11 cellular contexts compared by ENCODE assay signal in genomic region chr12:15011162-15011561, GRCh38. TPM values are rescaled to one million over a fixed set of nuclear protein-coding genes. Genes with fewer than 3 reads are reported as not detected.
DNase-seq lines count a peak whose midpoint lies in the region; ATAC-seq, FAIRE-seq and TF ChIP-seq lines count a peak whose summit lies in the region.
"Had no signal": no experiment of that assay in that cellular context is flagged by ENCODE, and none has a peak within 500 bp of the region (broad histone marks: within the 10 kb centered on the region; RNA-seq: fewer than 3 reads in every experiment).

No MANE protein-coding gene starts in this region.

- peaks cover 3% of the 10 kb centered on the region for H3K9me3 Mint-ChIP-seq in progenitor cell of endocrine pancreas (ENCODE audit: low read depth)

- H3K27ac ChIP-seq in GM12878 (ENCODE audit: control insufficient read depth, insufficient read depth), result no peak overlapping the region

- H3K36me3 ChIP-seq in GM12878 (ENCODE audit: control insufficient read depth in 2 of 2, insufficient read depth in 2 of 2, low read length in 1 of 2), result no peaks in the 10 kb centered on the region

- H3K79me2 ChIP-seq in GM12878 (ENCODE audit: control insufficient read depth, insufficient read depth, low read length), result no peaks in the 10 kb centered on the region

- H3K4me3 Mint-ChIP-seq in progenitor cell of endocrine pancreas (ENCODE audit: low read depth), result no peak overlapping the region

- RAD21 ChIA-PET in GM12878 (lab: Charles Lee; ENCODE audit: unreplicated experiment), result interaction anchor here (0.9 kb wide), 1 partner anchor 166 kb away, joined by 3 read pairs; no protein-coding TSS in a partner anchor

- no peaks in the 10 kb centered on the region for H4K20me1 ChIP-seq in GM12878 (ENCODE audit: control insufficient read depth, insufficient read depth)

- peak; percentile 68 for FAIRE-seq in GM12878 (lab: Jason Lieb, UNC)
- no peak for FAIRE-seq in GM12892 (lab: Jason Lieb, UNC)

- no peak overlapping the region for H3K27ac Mint-ChIP-seq in progenitor cell of endocrine pancreas

- no peak for TF ChIP-seq RAD21 in GM12878 (IDR thresholded peaks at IDR 0.05; ENCODE audit: insufficient read depth, low read depth, low read length)

- no peak for TF ChIP-seq EP300 in GM12878 (IDR thresholded peaks at IDR 0.05; ENCODE audit: borderline replicate concordance in 1 of 2, control insufficient read depth in 1 of 2, low read depth in 2 of 2, low read length in 2 of 2)

- TF ChIP-seq POLR2A in GM12878 (IDR thresholded peaks at IDR 0.05; ENCODE audit: low read depth, low read length) (no peak), GM12892 (IDR thresholded peaks at IDR 0.05; ENCODE audit: low read depth, low read length) (no peak)

- intact Hi-C loops in GM12878 (cut with micrococcal nuclease; ENCODE audit: unreplicated experiment), result no loop called here

- ATAC-seq in GM18519 (IDR thresholded peaks at IDR 0.05; ENCODE audit: low FRiP score, unreplicated experiment) (peak; percentile 60), HG03139 (IDR thresholded peaks at IDR 0.05; ENCODE audit: unreplicated experiment) (peak; percentile 61), GM12878 (peak; percentile 85)

- DNase-seq in GM12878 (ENCODE audit: low read depth, low spot score) (no peak), progenitor cell of endocrine pancreas (ENCODE audit: low spot score, unreplicated experiment) (no peak), GM12892 (ENCODE audit: insufficient read length) (no peak), NOMO-1 treated with DMSO at 0.1 percent for 48 hours (lab: John Stamatoyannopoulos, UW; ENCODE audit: unreplicated experiment) (no peak)
- DNase-seq in effector CD8-positive, alpha-beta T cell (lab: John Stamatoyannopoulos, UW), result no peak
- DNase-seq: activated naive CD4-positive, alpha-beta T cell treated with anti-CD3 and anti-CD28 coated beads, Interleukin-2, amount 50 U/mL, for 16 hours; NCI-H774 had no signal

- in situ Hi-C loops in GM12878 (cut with MboI), result no loop called here

- peak; percentile 13 to 34 (median 30); a peak in 3 of 6 replicates for TF ChIP-seq CTCF in GM12878 (IDR thresholded peaks at IDR 0.05 in 2 of 3, conservative IDR thresholded peaks at IDR 0.05 in 1 of 3; ENCODE audit: control insufficient read depth in 2 of 3, extremely low read depth in 1 of 3, insufficient read depth in 1 of 3, low read depth in 3 of 3, low read length in 3 of 3)
- TF ChIP-seq CTCF in progenitor cell of endocrine pancreas (IDR thresholded peaks at IDR 0.05; ENCODE audit: unreplicated experiment), result peak; percentile 44

- no peak overlapping the region for H2AFZ ChIP-seq in GM12878 (ENCODE audit: control insufficient read depth, low read depth, low read length)

- H3K4me2 ChIP-seq in GM12878 (ENCODE audit: control insufficient read depth, insufficient read depth), result no peak overlapping the region
- H3K4me2 ChIP-seq: smooth muscle cell had no signal

- no peak overlapping the region for H3K4me3 ChIP-seq in GM12878
- H3K4me3 ChIP-seq: smooth muscle cell had no signal

- BruUV-seq in GM12878 (replicated peaks; lab: Mats Ljungman, UMichigan), result no TSS peak

- H3K4me1 ChIP-seq in GM12878 (ENCODE audit: control insufficient read depth, insufficient read depth, low read length), result peaks cover 6% of the 10 kb centered on the region

- SMC1A ChIA-PET in GM12878 (lab: Charles Lee; ENCODE audit: uncharacterized antibody, unreplicated experiment), result interaction anchor here (0.7 to 1.9 kb wide), 2 partner anchors 14 to 16 kb away, joined by 3 to 7 read pairs; no protein-coding TSS in a partner anchor

- POLR2A ChIA-PET in GM12878 (lab: Charles Lee), result interaction anchor here (0.6 kb wide), 1 partner anchor 504 kb away, joined by 7 read pairs; no protein-coding TSS in a partner anchor

- H3K9ac ChIP-seq in GM12878 (ENCODE audit: control insufficient read depth, insufficient read depth, low read length), result no peak overlapping the region

- CTCF ChIA-PET in GM12878 (lab: Yijun Ruan, JAX), result interaction anchor here (0.7 to 2.3 kb wide), 3 partner anchors 8 to 108 kb away, joined by 4 to 6 read pairs (median 5); no protein-coding TSS in a partner anchor

- H3K27me3 Mint-ChIP-seq in progenitor cell of endocrine pancreas, result no peaks in the 10 kb centered on the region

- H3K9me3 ChIP-seq in GM12878 (replicated peaks; ENCODE audit: control insufficient read depth, insufficient read depth, low read length), result no peaks in the 10 kb centered on the region

- H3K36me3 Mint-ChIP-seq in progenitor cell of endocrine pancreas (ENCODE audit: insufficient read depth), result no peaks in the 10 kb centered on the region

- peaks cover 11% of the 10 kb centered on the region for H3K4me1 Mint-ChIP-seq in progenitor cell of endocrine pancreas (ENCODE audit: low read depth)

- no peaks in the 10 kb centered on the region for H3K27me3 ChIP-seq in GM12878 (replicated peaks in 1 of 2; ENCODE audit: control insufficient read depth in 2 of 2, insufficient read depth in 2 of 2, low read length in 1 of 2)

TF ChIP-seq in GM12878, 131 proteins besides CTCF, POLR2A, EP300 and RAD21 (continues in another document):
- TF ChIP-seq YY1 (IDR thresholded peaks at IDR 0.05; ENCODE audit: low read depth, low read length) (no peak), ZSCAN29 (IDR thresholded peaks at IDR 0.05) (no peak)
- TF ChIP-seq, protein P1, sequence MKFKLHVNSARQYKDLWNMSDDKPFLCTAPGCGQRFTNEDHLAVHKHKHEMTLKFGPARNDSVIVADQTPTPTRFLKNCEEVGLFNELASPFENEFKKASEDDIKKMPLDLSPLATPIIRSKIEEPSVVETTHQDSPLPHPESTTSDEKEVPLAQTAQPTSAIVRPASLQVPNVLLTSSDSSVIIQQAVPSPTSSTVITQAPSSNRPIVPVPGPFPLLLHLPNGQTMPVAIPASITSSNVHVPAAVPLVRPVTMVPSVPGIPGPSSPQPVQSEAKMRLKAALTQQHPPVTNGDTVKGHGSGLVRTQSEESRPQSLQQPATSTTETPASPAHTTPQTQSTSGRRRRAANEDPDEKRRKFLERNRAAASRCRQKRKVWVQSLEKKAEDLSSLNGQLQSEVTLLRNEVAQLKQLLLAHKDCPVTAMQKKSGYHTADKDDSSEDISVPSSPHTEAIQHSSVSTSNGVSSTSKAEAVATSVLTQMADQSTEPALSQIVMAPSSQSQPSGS (IDR thresholded peaks at IDR 0.05; ENCODE audit: low read length), result no peak

RNA-seq across cellular contexts. Expression of gene PDE6H, which starts 38.3 kb away (rescaled TPM):
- total RNA-seq in GM12878 (2013; cell fraction: nucleolus; rRNA removed), result not detected in 2 replicates
- total RNA-seq in GM12878 (2014; rRNA removed), result 0.33 TPM in 1 of 2 replicates, not detected in the other
- total RNA-seq in GM12878 (2014; rRNA removed; fragmentation: Illumina TruSeq; extraction: Trizol), result not detected in 2 replicates
- total RNA-seq in GM12878 (2021), result not detected in 2 replicates
- polyA plus RNA-seq in GM12878 (2011; ENCODE audit: low read depth), result not detected
- 0.16 and 0.29 TPM in 2 replicates for polyA plus RNA-seq in GM12878 (2011; rRNA removed)
- not detected in 2 replicates for polyA plus RNA-seq in GM12878 (2011; cell fraction: cytosol; rRNA removed)
- polyA plus RNA-seq in GM12878 (2011; cell fraction: nucleus; rRNA removed), result 0.20 and 0.34 TPM in 2 replicates
- not detected in 2 replicates for polyA plus RNA-seq in GM12878 (2012)
- not detected in 2 replicates for polyA plus RNA-seq in GM12878 (2014; fragmentation: Illumina TruSeq; extraction: Trizol)
- not detected for polyA plus RNA-seq in GM12878 (2014; fragmentation: Nextera tagmentation; extraction: Ambion mirVana)
- polyA plus RNA-seq in GM12878 (2014; rRNA removed), result not detected in 2 replicates
- polyA plus RNA-seq in GM12878 (2016; fragmentation: Nextera tagmentation; extraction: Ambion mirVana), result not detected
- not detected in 2 replicates for polyA minus RNA-seq in GM12878 (2011; rRNA and poly(A)+ RNA removed)
- polyA minus RNA-seq in GM12878 (2011; cell fraction: cytosol; rRNA and poly(A)+ RNA removed), result not detected in 2 replicates
- not detected in 2 replicates for polyA minus RNA-seq in GM12878 (2011; cell fraction: nucleus; rRNA and poly(A)+ RNA removed)
- not detected in 2 replicates for total RNA-seq in progenitor cell of endocrine pancreas
- polyA plus RNA-seq in GM12892 (2012; ENCODE audit: missing spikeins), result not detected
- total RNA-seq: lung microvascular endothelial cell, smooth muscle cell had no signal
- polyA plus RNA-seq: smooth muscle cell had no signal

RNA-seq across cellular contexts. Expression of gene ARHGDIB, which starts 49.8 kb away (rescaled TPM):
- total RNA-seq in GM12878 (2013; cell fraction: nucleolus; rRNA removed), result 164 and 166 TPM in 2 replicates
- total RNA-seq in GM12878 (2014; rRNA removed), result 916 and 989 TPM in 2 replicates
- total RNA-seq in GM12878 (2014; rRNA removed; fragmentation: Illumina TruSeq; extraction: Trizol), result 1,126 and 1,183 TPM in 2 replicates
- 793 and 796 TPM in 2 replicates for total RNA-seq in GM12878 (2021)
- polyA plus RNA-seq in GM12878 (2011; ENCODE audit: low read depth), result 886 TPM
- 1,451 and 1,700 TPM in 2 replicates for polyA plus RNA-seq in GM12878 (2011; rRNA removed)
- polyA plus RNA-seq in GM12878 (2011; cell fraction: cytosol; rRNA removed), result 1,936 and 2,352 TPM in 2 replicates
- polyA plus RNA-seq in GM12878 (2011; cell fraction: nucleus; rRNA removed), result 633 and 740 TPM in 2 replicates
- polyA plus RNA-seq in GM12878 (2012), result 908 and 964 TPM in 2 replicates
- polyA plus RNA-seq in GM12878 (2014; fragmentation: Illumina TruSeq; extraction: Trizol), result 2,158 and 2,397 TPM in 2 replicates
- 1,000 to 10,000 TPM; 2,339 to 2,849 TPM for polyA plus RNA-seq in GM12878 (2014; fragmentation: Nextera tagmentation; extraction: Ambion mirVana)
- 954 and 1,483 TPM in 2 replicates for polyA plus RNA-seq in GM12878 (2014; rRNA removed)
- 1,000 to 10,000 TPM; 1,165 to 1,209 TPM for polyA plus RNA-seq in GM12878 (2016; fragmentation: Nextera tagmentation; extraction: Ambion mirVana)
- polyA minus RNA-seq in GM12878 (2011; rRNA and poly(A)+ RNA removed), result 1,338 and 1,379 TPM in 2 replicates
- 231 and 269 TPM in 2 replicates for polyA minus RNA-seq in GM12878 (2011; cell fraction: cytosol; rRNA and poly(A)+ RNA removed)
- polyA minus RNA-seq in GM12878 (2011; cell fraction: nucleus; rRNA and poly(A)+ RNA removed), result 159 and 240 TPM in 2 replicates
- total RNA-seq in progenitor cell of endocrine pancreas, result 0.79 and 1.7 TPM in 2 replicates
- 970 TPM for polyA plus RNA-seq in GM12892 (2012; ENCODE audit: missing spikeins)

Comparison
In these comparisons a context has a peak if more than half of its experiments do, and no peak if none do; other contexts are left out.
1. RNA of gene ARHGDIB, which starts 49.8 kb away (total RNA-seq): 164 to 1,183 TPM in GM12878; 0.79 to 1.7 TPM in progenitor cell of endocrine pancreas; every median in the first group is over 10 times any median in the second.
2. Peak in every context shown above with its lines, with median percentiles within 50 percentile points of each other: ATAC-seq.